ENCODE assay signal across 8 cellular contexts in the genomic region with DNA sequence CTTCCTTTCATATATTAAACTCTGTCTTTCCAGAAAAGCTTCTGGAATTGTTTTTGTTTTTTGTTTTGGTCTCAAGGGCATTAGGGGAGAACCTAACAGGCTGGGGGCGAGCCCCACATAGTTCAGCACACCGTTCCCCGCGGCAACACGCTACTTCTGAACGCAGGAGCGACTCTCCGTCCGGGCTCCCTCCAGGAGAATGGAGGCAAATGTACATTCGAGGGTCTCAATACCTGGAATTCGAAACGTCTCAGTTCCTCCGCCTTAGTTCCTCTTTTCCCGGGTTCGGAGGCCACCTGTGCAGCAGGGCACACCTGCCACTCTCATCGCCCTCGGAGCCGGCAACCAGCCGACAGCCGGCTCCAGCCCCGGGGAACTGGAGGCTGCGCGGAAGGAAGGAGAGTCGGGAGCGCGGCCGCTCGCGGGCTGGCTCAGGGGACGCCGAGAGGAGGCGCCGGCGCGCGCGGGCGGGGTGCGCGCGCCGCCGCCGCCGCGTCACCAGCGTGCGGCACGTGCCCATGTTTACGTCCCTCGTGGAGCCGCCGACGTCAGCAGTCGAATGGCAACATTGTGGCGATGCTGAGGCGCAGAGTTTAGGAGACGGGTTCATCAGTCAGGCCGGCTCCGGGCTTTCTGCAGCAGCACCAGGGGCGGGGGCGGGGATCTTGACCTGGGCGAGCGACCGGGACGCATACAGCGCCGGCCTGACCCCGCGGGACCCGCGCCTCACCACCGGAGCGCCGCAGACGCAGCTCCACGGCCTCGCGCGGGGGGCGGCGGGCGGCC. TPM values are rescaled to one million over a fixed set of nuclear protein-coding genes. Genes with fewer than 3 reads are reported as not detected.
DNase-seq lines count a peak whose midpoint lies in the region; ATAC-seq and TF ChIP-seq lines count a peak whose summit lies in the region.

A gene with protein sequence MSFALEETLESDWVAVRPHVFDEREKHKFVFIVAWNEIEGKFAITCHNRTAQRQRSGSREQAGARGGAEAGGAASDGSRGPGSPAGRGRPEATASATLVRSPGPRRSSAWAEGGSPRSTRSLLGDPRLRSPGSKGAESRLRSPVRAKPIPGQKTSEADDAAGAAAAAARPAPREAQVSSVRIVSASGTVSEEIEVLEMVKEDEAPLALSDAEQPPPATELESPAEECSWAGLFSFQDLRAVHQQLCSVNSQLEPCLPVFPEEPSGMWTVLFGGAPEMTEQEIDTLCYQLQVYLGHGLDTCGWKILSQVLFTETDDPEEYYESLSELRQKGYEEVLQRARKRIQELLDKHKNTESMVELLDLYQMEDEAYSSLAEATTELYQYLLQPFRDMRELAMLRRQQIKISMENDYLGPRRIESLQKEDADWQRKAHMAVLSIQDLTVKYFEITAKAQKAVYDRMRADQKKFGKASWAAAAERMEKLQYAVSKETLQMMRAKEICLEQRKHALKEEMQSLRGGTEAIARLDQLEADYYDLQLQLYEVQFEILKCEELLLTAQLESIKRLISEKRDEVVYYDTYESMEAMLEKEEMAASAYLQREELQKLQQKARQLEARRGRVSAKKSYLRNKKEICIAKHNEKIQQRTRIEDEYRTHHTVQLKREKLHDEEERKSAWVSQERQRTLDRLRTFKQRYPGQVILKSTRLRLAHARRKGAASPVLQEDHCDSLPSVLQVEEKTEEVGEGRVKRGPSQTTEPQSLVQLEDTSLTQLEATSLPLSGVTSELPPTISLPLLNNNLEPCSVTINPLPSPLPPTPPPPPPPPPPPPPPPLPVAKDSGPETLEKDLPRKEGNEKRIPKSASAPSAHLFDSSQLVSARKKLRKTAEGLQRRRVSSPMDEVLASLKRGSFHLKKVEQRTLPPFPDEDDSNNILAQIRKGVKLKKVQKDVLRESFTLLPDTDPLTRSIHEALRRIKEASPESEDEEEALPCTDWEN (plus strand): TSS at position 554 of the 786 bp plus-strand sequence. CDS start 520 bp downstream, outside the sequence.

- H3K27ac Mint-ChIP-seq in activated CD4-positive, alpha-beta T cell treated with anti-CD3 and anti-CD28 coated beads for 36 hours: peak within 1 kb of the TSS; percentile 99

- POLR2A ChIA-PET in AG04449 (lab: Yijun Ruan, JAX): interaction anchor here (0.5 kb wide), 1 partner anchor 18 kb away, joined by 3 read pairs; no protein-coding TSS in a partner anchor
- POLR2A ChIA-PET in activated CD4-positive, alpha-beta T cell treated with anti-CD3 and anti-CD28 coated beads for 36 hours (lab: Charles Lee): no interaction called here

- CTCF ChIA-PET in AG04449 (lab: Yijun Ruan, JAX): interaction anchor here (1.0 to 2.8 kb wide), 6 partner anchors 10 to 214 kb away, joined by 3 to 14 read pairs (median 6); no protein-coding TSS in a partner anchor
- CTCF ChIA-PET in activated CD4-positive, alpha-beta T cell treated with anti-CD3 and anti-CD28 coated beads for 36 hours (lab: Charles Lee): interaction anchor here (0.7 to 1.1 kb wide), 2 partner anchors 45 to 875 kb away, joined by 3 read pairs; a partner anchor contains a TSS

- H3K4me3 ChIP-seq in AG04449 (ENCODE audit: low read depth, low read length) (peak within 1 kb of the TSS; percentile 79), choroid plexus epithelial cell (ENCODE audit: low read depth, low read length) (peak within 1 kb of the TSS; percentile 68)

- DNase-seq in AG04449 (ENCODE audit: low read depth, low spot score): no peak
- DNase-seq in NCI-H226: peak; percentile 60
- DNase-seq in activated CD4-positive, alpha-beta T cell treated with anti-CD3 and anti-CD28 coated beads for 36 hours: peak; percentile 93
- peak; percentile 83 for DNase-seq in choroid plexus epithelial cell (ENCODE audit: low read depth)
- peak; percentile 85 to 89 for DNase-seq in left colon
- peak; percentile 68 to 77 for DNase-seq in stimulated activated CD4-positive, alpha-beta T cell treated with anti-CD3 and anti-CD28 coated beads, Interleukin-1b, Interleukin-23, amount 100 ng/mL, for 4 hours (ENCODE audit: low read depth in 2 of 2)

- peaks cover 9% of the 10 kb centered on the region for H3K36me3 Mint-ChIP-seq in activated CD4-positive, alpha-beta T cell treated with anti-CD3 and anti-CD28 coated beads for 36 hours (ENCODE audit: low read depth)

- no peaks in the 10 kb centered on the region for H3K27me3 Mint-ChIP-seq in activated CD4-positive, alpha-beta T cell treated with anti-CD3 and anti-CD28 coated beads for 36 hours

- intact Hi-C loops in activated CD4-positive, alpha-beta T cell treated with anti-CD3 and anti-CD28 coated beads for 36 hours (cut with DNase I, micrococcal nuclease): loop anchor here (1.0 to 5.0 kb wide), 14 partner anchors 102 to 1012 kb away; a partner anchor contains a TSS
- intact Hi-C loops in left colon (cut with DNase I, micrococcal nuclease): no loop called here

- ATAC-seq in GM18873 (IDR thresholded peaks at IDR 0.05; ENCODE audit: low FRiP score, unreplicated experiment) (peak; percentile 39), HG03108 (IDR thresholded peaks at IDR 0.05; ENCODE audit: unreplicated experiment) (peak; percentile 68), left colon (peak; percentile 87)
- ATAC-seq in activated CD4-positive, alpha-beta T cell treated with anti-CD3 and anti-CD28 coated beads for 36 hours: peak; percentile 78

- H3K4me1 Mint-ChIP-seq in activated CD4-positive, alpha-beta T cell treated with anti-CD3 and anti-CD28 coated beads for 36 hours: peaks cover 25% of the 10 kb centered on the region

- H3K9me3 Mint-ChIP-seq in activated CD4-positive, alpha-beta T cell treated with anti-CD3 and anti-CD28 coated beads for 36 hours (ENCODE audit: low read depth): no peaks in the 10 kb centered on the region

- peak within 1 kb of the TSS; percentile 97 for H3K4me3 Mint-ChIP-seq in activated CD4-positive, alpha-beta T cell treated with anti-CD3 and anti-CD28 coated beads for 36 hours

- TF ChIP-seq CTCF in AG04449 (IDR thresholded peaks at IDR 0.05; ENCODE audit: insufficient read depth, low read length, missing control alignments) (peak; percentile 32), choroid plexus epithelial cell (conservative IDR thresholded peaks at IDR 0.05; ENCODE audit: low read depth, low read length) (no peak)

RNA-seq across cellular contexts. Expression of the gene that starts here (rescaled TPM):
- 1 to 10 TPM; 7.3 to 7.4 TPM for total RNA-seq in activated CD4-positive, alpha-beta T cell treated with anti-CD3 and anti-CD28 coated beads for 36 hours
- total RNA-seq in left colon: 1 to 10 TPM; 4.5 to 9.2 TPM

Comparison
In these comparisons a context has a peak if more than half of its experiments do, and no peak if none do; other contexts are left out.
1. intact Hi-C loops: an anchor here in activated CD4-positive, alpha-beta T cell treated with anti-CD3 and anti-CD28 coated beads for 36 hours (1.0 to 5.0 kb wide); none called in left colon.